10 cellular contexts compared by ENCODE assay signal in the genomic region with DNA sequence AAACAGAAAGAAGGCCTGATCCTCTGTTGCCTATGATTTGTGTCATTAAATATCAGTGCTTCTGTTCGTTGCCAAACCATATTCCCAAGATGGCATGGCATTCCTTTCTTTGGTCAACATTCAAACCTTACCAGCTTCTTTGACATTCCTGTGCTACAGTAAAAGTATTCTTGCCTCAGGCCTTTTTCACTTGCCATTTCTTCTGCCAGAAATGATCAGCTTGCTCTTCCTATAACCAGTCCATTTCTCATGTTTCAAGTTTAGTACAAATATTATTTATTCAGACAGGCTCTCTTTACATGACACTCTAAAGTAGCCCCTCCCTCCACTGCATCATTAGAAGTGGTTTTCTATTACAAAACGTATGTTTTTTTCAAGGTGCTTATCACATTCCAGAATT.
"Had no signal": no experiment of that assay in that cellular context is flagged by ENCODE, and none has a peak within 500 bp of the region (broad histone marks: within the 10 kb centered on the region; RNA-seq: fewer than 3 reads in every experiment).

No MANE protein-coding gene starts in this region.

- DNase-seq: activated CD4-positive, alpha-beta T cell treated with anti-CD3 and anti-CD28 coated beads, Interleukin-2, amount 50 U/mL, for 1 hour; amygdala; dorsolateral prefrontal cortex; heart left ventricle; occipital lobe; stimulated activated CD4-positive, alpha-beta T cell treated with anti-CD3 and anti-CD28 coated beads, Interleukin-2, amount 100 ng/mL, for 48 hours; stimulated activated naive CD8-positive, alpha-beta T cell treated with anti-CD3 and anti-CD28 coated beads, Interleukin-15, Interleukin-2, amounts not matched to agents 100 U/mL and 50 U/mL, for 24 hours had no signal

- H3K4me3 ChIP-seq: dorsolateral prefrontal cortex, esophagus muscularis mucosa, heart left ventricle, thoracic aorta had no signal

- H3K27me3 ChIP-seq: dorsolateral prefrontal cortex, esophagus muscularis mucosa, foreskin keratinocyte, heart left ventricle had no signal

- H3K9me3 ChIP-seq: thoracic aorta had no signal

- H3K36me3 ChIP-seq: esophagus muscularis mucosa, heart left ventricle, thoracic aorta had no signal
